In genomic region chr4:15655223-15656037, GRCh38 we compare ENCODE assay signal across 8 cellular contexts.
DNase-seq lines count a peak whose midpoint lies in the region; ATAC-seq lines count a peak whose summit lies in the region.

A gene with protein sequence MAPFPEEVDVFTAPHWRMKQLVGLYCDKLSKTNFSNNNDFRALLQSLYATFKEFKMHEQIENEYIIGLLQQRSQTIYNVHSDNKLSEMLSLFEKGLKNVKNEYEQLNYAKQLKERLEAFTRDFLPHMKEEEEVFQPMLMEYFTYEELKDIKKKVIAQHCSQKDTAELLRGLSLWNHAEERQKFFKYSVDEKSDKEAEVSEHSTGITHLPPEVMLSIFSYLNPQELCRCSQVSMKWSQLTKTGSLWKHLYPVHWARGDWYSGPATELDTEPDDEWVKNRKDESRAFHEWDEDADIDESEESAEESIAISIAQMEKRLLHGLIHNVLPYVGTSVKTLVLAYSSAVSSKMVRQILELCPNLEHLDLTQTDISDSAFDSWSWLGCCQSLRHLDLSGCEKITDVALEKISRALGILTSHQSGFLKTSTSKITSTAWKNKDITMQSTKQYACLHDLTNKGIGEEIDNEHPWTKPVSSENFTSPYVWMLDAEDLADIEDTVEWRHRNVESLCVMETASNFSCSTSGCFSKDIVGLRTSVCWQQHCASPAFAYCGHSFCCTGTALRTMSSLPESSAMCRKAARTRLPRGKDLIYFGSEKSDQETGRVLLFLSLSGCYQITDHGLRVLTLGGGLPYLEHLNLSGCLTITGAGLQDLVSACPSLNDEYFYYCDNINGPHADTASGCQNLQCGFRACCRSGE (minus strand): TSS chr4:15655357. CDS start chr4:15655287, 70 bp downstream.

- H3K4me1 Mint-ChIP-seq in memory B cell, result peaks cover 17% of the 10 kb centered on the region

- H3K9me3 Mint-ChIP-seq in memory B cell, result no peaks in the 10 kb centered on the region

- no peaks in the 10 kb centered on the region for H3K36me3 Mint-ChIP-seq in memory B cell

- ATAC-seq in GM19351 (IDR thresholded peaks at IDR 0.05; ENCODE audit: unreplicated experiment) (peak; percentile 62), HG03520 (IDR thresholded peaks at IDR 0.05; ENCODE audit: unreplicated experiment) (peak; percentile 64), memory B cell (ENCODE audit: low read depth) (peak; percentile 81)

- peak within 1 kb of the TSS; percentile 96 for H3K4me3 Mint-ChIP-seq in memory B cell

- H3K27ac Mint-ChIP-seq in memory B cell, result peak within 1 kb of the TSS; percentile 95

- DNase-seq in CD1c-positive myeloid dendritic cell (ENCODE audit: extremely low spot score), result peak; percentile 97
- peak; percentile 90 for DNase-seq in NCI-H774 (lab: John Stamatoyannopoulos, UW)
- DNase-seq in activated CD8-positive, alpha-beta memory T cell treated with anti-CD3 and anti-CD28 coated beads for 1 hour (ENCODE audit: extremely low read depth in 1 of 2, low read depth in 1 of 2), result peak; percentile 37 to 74
- peak; percentile 75 for DNase-seq in effector CD8-positive, alpha-beta T cell (lab: John Stamatoyannopoulos, UW)
- DNase-seq in memory B cell (ENCODE audit: low spot score in 2 of 2), result peak; percentile 82 to 83
- DNase-seq in stimulated activated CD8-positive, alpha-beta memory T cell treated with anti-CD3 and anti-CD28 coated beads, Interleukin-12 subunit alpha, Interleukin-12 subunit beta, amount 100 ng/mL, for 24 hours (ENCODE audit: extremely low read depth), result peak; percentile 61

- no peaks in the 10 kb centered on the region for H3K27me3 Mint-ChIP-seq in memory B cell

Comparison
In these comparisons a context has a peak if more than half of its experiments do, and no peak if none do; other contexts are left out.
1. Peak in every context shown above with its lines: DNase-seq and ATAC-seq.